1 cellular context compared by ENCODE assay signal in the genomic region with DNA sequence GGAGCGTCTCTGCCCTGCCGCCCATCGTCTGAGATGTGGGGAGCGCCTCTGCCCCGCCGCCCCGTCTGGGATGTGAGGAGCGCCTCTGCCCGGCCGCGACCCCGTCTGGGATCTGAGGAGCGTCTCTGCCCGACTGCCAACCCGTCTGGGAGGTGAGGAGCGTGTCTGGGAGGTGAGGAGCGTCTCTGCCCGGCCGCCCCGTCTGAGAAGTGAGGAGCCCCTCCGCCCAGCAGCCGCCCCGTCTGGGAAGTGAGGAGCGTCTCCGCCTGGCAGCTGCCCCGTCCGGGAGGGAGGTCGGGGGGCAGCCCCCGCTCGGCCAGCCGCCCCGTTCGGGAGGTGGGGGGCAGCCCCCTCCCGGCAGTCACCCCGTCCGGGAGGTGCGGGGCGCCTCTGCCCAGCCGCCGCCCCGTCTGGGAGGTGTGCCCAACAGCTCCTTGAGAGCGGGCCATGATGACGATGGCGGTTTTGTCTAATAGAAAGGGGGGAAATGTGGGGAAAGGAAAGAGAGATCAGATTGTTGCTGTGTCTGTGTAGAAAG. TPM values are rescaled to one million over a fixed set of nuclear protein-coding genes. Genes with fewer than 3 reads are reported as not detected.
"Had no signal": no experiment of that assay in that cellular context is flagged by ENCODE, and none has a peak within 500 bp of the region (broad histone marks: within the 10 kb centered on the region; RNA-seq: fewer than 3 reads in every experiment).

No MANE protein-coding gene starts in this region.

RNA-seq across cellular contexts. Expression of gene CDC42BPA, which starts 42.1 kb away (rescaled TPM):
- total RNA-seq: OCI-LY7 had no signal
